In the genomic region with DNA sequence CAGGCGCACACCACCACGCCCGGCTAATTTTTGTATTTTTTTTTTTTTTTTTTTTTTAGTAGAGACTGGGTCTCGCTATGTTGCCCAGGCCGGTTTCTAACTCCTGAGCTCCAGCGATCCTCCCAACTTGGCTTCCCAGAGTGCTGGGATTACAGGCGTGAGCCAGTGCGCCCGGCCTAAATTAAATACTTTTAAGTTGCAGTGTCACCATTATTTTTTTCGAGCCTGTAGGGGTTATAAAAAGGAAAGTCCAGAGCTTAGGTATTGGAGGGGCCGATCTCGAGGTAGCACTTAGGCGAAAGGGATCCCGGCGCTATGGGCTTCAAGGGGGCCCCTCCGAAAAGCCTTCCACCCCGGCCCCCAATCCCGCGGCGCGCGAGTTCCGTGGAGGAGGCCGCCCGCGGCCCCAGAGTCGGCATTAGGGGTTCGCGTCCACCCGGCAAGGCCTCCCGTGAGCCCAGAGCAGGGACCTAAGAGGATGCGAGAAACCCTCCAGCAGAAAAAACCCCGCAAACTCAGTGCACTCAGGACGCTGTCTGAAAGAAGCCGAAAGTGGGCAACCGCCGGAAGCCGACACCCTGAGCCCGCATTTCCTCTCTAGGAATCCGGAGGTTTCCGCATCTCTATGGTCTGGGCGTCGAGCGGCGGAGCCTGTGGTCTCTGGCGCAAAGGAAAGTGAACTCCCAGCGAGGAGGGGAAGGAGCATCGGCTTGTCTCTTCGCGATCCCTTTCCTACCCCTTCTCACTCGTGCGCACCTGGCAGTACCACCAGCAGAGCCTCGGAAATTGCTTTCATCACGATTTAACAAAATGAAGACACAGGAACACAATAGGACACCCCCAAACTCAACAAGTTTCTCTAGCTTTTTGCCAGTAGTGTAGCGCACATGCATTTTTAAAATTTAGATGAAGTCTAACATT, we compare ENCODE assay signal across 8 cellular contexts. TPM values are rescaled to one million over a fixed set of nuclear protein-coding genes. Genes with fewer than 3 reads are reported as not detected.
A peak's percentile ranks its signal among the peaks of the same experiment; 100 is the strongest.
DNase-seq lines count a peak whose midpoint lies in the region; ATAC-seq and TF ChIP-seq lines count a peak whose summit lies in the region.

No MANE protein-coding gene starts in this region.

- H3K9me3 ChIP-seq in mammary epithelial cell (replicated peaks; ENCODE audit: insufficient read depth, low read length) (no peaks in the 10 kb centered on the region), smooth muscle cell (replicated peaks; ENCODE audit: low read depth) (no peaks in the 10 kb centered on the region)

- H3K27ac ChIP-seq in 22Rv1, result peak overlapping the region; percentile 74
- peak overlapping the region; percentile 65 for H3K27ac ChIP-seq in mammary epithelial cell (ENCODE audit: insufficient read depth, low read depth, low read length)
- H3K27ac ChIP-seq in smooth muscle cell (ENCODE audit: low read depth), result peak overlapping the region; percentile 93

- H3K79me2 ChIP-seq in mammary epithelial cell (ENCODE audit: insufficient read depth, low read length), result no peaks in the 10 kb centered on the region
- H3K79me2 ChIP-seq in smooth muscle cell (ENCODE audit: low read depth), result no peaks in the 10 kb centered on the region

- DNase-seq in NCI-H2171 treated with DMSO at 0.1 percent for 48 hours (lab: John Stamatoyannopoulos, UW) (peak; percentile 91), mammary epithelial cell (peak; percentile 81), immature natural killer cell (peak; percentile 85 to 92 (median 89)), smooth muscle cell (lab: John Stamatoyannopoulos, UW; ENCODE audit: unreplicated experiment) (peak; percentile 45)

- H3K36me3 ChIP-seq in mammary epithelial cell (ENCODE audit: insufficient read depth, low read length) (no peaks in the 10 kb centered on the region), smooth muscle cell (ENCODE audit: low read depth) (no peaks in the 10 kb centered on the region)

- H3K9ac ChIP-seq in mammary epithelial cell (ENCODE audit: insufficient read depth, low read length) (peak overlapping the region; percentile 62), smooth muscle cell (ENCODE audit: low read depth) (peak overlapping the region; percentile 95)

- H4K20me1 ChIP-seq in mammary epithelial cell (ENCODE audit: insufficient read depth, low read length) (no peaks in the 10 kb centered on the region), smooth muscle cell (ENCODE audit: low read depth) (no peaks in the 10 kb centered on the region)

- H3K27me3 ChIP-seq in mammary epithelial cell (ENCODE audit: insufficient read depth, low read length) (no peaks in the 10 kb centered on the region), smooth muscle cell (ENCODE audit: low read depth) (no peaks in the 10 kb centered on the region)

- no peaks in the 10 kb centered on the region for H3K36me3 Mint-ChIP-seq in immature natural killer cell

- dilution Hi-C loops in mammary epithelial cell (cut with HindIII; ENCODE audit: low sequenced_read_pairs), result no loop called here

- peak overlapping the region; percentile 83 for H3K4me2 ChIP-seq in mammary epithelial cell (ENCODE audit: insufficient read depth, low read depth, low read length)
- H3K4me2 ChIP-seq in smooth muscle cell, result peak overlapping the region; percentile 92

- 9% methylated on average over 29 of the region's 55 CpGs for WGBS in mammary epithelial cell (ENCODE audit: low coverage, missing lambda C conversion rate)
- WGBS in smooth muscle cell (ENCODE audit: low lambda C conversion rate), result 12% methylated on average over 49 of the region's 55 CpGs

- H3K27ac Mint-ChIP-seq in immature natural killer cell, result peak overlapping the region; percentile 87 to 99 (median 98)

- H3K4me3 ChIP-seq in WI38 (ENCODE audit: low read depth, low read length), result peak overlapping the region; percentile 61
- peak overlapping the region; percentile 50 to 70 (median 65) for H3K4me3 ChIP-seq in mammary epithelial cell (replicated peaks in 1 of 3; ENCODE audit: insufficient read depth in 1 of 3, low read depth in 2 of 3, low read length in 3 of 3)
- peak overlapping the region; percentile 90 for H3K4me3 ChIP-seq in smooth muscle cell

- H3K4me3 Mint-ChIP-seq in immature natural killer cell, result peak overlapping the region; percentile 88 to 97 (median 94)

- BruUV-seq in mammary epithelial cell (replicated peaks; lab: Mats Ljungman, UMichigan), result TSS peak; percentile 87

- H3K27me3 Mint-ChIP-seq in immature natural killer cell (ENCODE audit: low read depth in 3 of 3), result peaks cover 0 to 6% (median 3%) of the 10 kb centered on the region in 3 donors

- in situ Hi-C loops in mammary epithelial cell (cut with MboI; ENCODE audit: low sequenced_read_pairs in 2 of 2), result loop anchor here in 1 of 2 donors (25.0 kb wide), 1 partner anchor 136 kb away; no protein-coding TSS in a partner anchor

- H2AFZ ChIP-seq in mammary epithelial cell (ENCODE audit: low read depth, low read length), result peak overlapping the region; percentile 100
- H2AFZ ChIP-seq in smooth muscle cell (ENCODE audit: low read depth), result peak overlapping the region; percentile 100

- H3K4me1 Mint-ChIP-seq in immature natural killer cell, result peaks cover 21 to 28% of the 10 kb centered on the region in 2 donors

- CTCF ChIA-PET in mammary epithelial cell (lab: Charles Lee; ENCODE audit: low non-redundant PET), result interaction anchor here (0.7 kb wide), 1 partner anchor 415 kb away, joined by 12 read pairs; no protein-coding TSS in a partner anchor

- H3K9me3 Mint-ChIP-seq in immature natural killer cell, result no peaks in the 10 kb centered on the region

- H3K4me1 ChIP-seq in mammary epithelial cell (ENCODE audit: insufficient read depth, low read length) (peaks cover 12% of the 10 kb centered on the region), smooth muscle cell (ENCODE audit: low read depth) (no peaks in the 10 kb centered on the region)

- intact Hi-C loops in mammary epithelial cell (cut with micrococcal nuclease), result loop anchor here (1.0 kb wide), 2 partner anchors 14 to 16 kb away; a partner anchor contains a TSS

- TF ChIP-seq CTCF in 22Rv1 (IDR thresholded peaks at IDR 0.05), result no peak
- no peak for TF ChIP-seq CTCF in WI38 (IDR thresholded peaks at IDR 0.05; ENCODE audit: low read depth, low read length)
- no peak for TF ChIP-seq CTCF in mammary epithelial cell (conservative IDR thresholded peaks at IDR 0.05 in 1 of 2, IDR thresholded peaks at IDR 0.05 in 1 of 2; ENCODE audit: extremely low read depth in 1 of 2, insufficient read depth in 1 of 2, low read depth in 1 of 2, low read length in 2 of 2)
- no peak for TF ChIP-seq CTCF in smooth muscle cell (IDR thresholded peaks at IDR 0.05; ENCODE audit: borderline replicate concordance, insufficient read depth, poor library complexity, severe bottlenecking)

- ATAC-seq in GM18520 (IDR thresholded peaks at IDR 0.05; ENCODE audit: unreplicated experiment) (peak; percentile 56), HG03066 (IDR thresholded peaks at IDR 0.05; ENCODE audit: low read depth, unreplicated experiment) (peak; percentile 87)

- peaks cover 9% of the 10 kb centered on the region for H3F3A ChIP-seq in smooth muscle cell (ENCODE audit: low read depth)

RNA-seq across cellular contexts. Expression of a gene that starts 14.1 kb away (rescaled TPM):
- 1 to 10 TPM; 2.8 to 3.5 TPM for total RNA-seq in mammary epithelial cell
- 0.93 TPM for polyA plus RNA-seq in mammary epithelial cell
- 3.3 TPM for polyA minus RNA-seq in mammary epithelial cell
- polyA plus RNA-seq in immature natural killer cell, result 10 to 100 TPM; 16.9 to 30.3 (median 17.5) TPM
- total RNA-seq in smooth muscle cell, result 15.6 and 16.3 TPM in 2 replicates
- polyA plus RNA-seq in smooth muscle cell, result 18.8 and 20.4 TPM in 2 replicates

Comparison
In these comparisons a context has a peak if more than half of its experiments do, and no peak if none do; other contexts are left out.
1. Peak in every context shown above with its lines: DNase-seq, ATAC-seq, H3K4me3 ChIP-seq and H3K27ac ChIP-seq.